1 cellular context compared by ENCODE assay signal in genomic region chr9:71781391-71781790, GRCh38.
A peak's percentile ranks its signal among the peaks of the same experiment; 100 is the strongest.
TF ChIP-seq lines count a peak whose summit lies in the region.

No MANE protein-coding gene starts in this region.

TF ChIP-seq in GM12878, 131 proteins besides CTCF, POLR2A, EP300 and RAD21 (continued from another document):
- TF ChIP-seq MYC (IDR thresholded peaks at IDR 0.05; ENCODE audit: insufficient read depth, insufficient read length, insufficient replicate concordance, low read length, severe bottlenecking): no peak
- TF ChIP-seq, protein P1, sequence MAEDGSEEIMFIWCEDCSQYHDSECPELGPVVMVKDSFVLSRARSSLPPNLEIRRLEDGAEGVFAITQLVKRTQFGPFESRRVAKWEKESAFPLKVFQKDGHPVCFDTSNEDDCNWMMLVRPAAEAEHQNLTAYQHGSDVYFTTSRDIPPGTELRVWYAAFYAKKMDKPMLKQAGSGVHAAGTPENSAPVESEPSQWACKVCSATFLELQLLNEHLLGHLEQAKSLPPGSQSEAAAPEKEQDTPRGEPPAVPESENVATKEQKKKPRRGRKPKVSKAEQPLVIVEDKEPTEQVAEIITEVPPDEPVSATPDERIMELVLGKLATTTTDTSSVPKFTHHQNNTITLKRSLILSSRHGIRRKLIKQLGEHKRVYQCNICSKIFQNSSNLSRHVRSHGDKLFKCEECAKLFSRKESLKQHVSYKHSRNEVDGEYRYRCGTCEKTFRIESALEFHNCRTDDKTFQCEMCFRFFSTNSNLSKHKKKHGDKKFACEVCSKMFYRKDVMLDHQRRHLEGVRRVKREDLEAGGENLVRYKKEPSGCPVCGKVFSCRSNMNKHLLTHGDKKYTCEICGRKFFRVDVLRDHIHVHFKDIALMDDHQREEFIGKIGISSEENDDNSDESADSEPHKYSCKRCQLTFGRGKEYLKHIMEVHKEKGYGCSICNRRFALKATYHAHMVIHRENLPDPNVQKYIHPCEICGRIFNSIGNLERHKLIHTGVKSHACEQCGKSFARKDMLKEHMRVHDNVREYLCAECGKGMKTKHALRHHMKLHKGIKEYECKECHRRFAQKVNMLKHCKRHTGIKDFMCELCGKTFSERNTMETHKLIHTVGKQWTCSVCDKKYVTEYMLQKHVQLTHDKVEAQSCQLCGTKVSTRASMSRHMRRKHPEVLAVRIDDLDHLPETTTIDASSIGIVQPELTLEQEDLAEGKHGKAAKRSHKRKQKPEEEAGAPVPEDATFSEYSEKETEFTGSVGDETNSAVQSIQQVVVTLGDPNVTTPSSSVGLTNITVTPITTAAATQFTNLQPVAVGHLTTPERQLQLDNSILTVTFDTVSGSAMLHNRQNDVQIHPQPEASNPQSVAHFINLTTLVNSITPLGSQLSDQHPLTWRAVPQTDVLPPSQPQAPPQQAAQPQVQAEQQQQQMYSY (CRISPR knock-in tag; IDR thresholded peaks at IDR 0.05): no peak
- 0 out of 2 replicates have a peak, but pooled peaks have one; percentile 16 for TF ChIP-seq ZNF384 (IDR thresholded peaks at IDR 0.05; ENCODE audit: borderline replicate concordance, low read depth, low read length)
- no peak for TF ChIP-seq SP1 (IDR thresholded peaks at IDR 0.05; ENCODE audit: low read depth, low read length)
- no peak for TF ChIP-seq NFXL1 (IDR thresholded peaks at IDR 0.05; ENCODE audit: borderline replicate concordance)
- 0 out of 2 replicates have a peak, but pooled peaks have one; percentile 19 for TF ChIP-seq NR2F1 (conservative IDR thresholded peaks at IDR 0.05)
- TF ChIP-seq WRNIP1 (IDR thresholded peaks at IDR 0.05; ENCODE audit: borderline replicate concordance, low read depth, low read length): no peak
- TF ChIP-seq POU2F2 (IDR thresholded peaks at IDR 0.05; ENCODE audit: borderline replicate concordance, low read depth, low read length): 0 out of 3 replicates have a peak, but pooled peaks have one; percentile 8
- no peak for TF ChIP-seq TCF7 (IDR thresholded peaks at IDR 0.05; ENCODE audit: borderline replicate concordance)
- no peak for TF ChIP-seq RAD51 (IDR thresholded peaks at IDR 0.05)
- TF ChIP-seq, protein P2, sequence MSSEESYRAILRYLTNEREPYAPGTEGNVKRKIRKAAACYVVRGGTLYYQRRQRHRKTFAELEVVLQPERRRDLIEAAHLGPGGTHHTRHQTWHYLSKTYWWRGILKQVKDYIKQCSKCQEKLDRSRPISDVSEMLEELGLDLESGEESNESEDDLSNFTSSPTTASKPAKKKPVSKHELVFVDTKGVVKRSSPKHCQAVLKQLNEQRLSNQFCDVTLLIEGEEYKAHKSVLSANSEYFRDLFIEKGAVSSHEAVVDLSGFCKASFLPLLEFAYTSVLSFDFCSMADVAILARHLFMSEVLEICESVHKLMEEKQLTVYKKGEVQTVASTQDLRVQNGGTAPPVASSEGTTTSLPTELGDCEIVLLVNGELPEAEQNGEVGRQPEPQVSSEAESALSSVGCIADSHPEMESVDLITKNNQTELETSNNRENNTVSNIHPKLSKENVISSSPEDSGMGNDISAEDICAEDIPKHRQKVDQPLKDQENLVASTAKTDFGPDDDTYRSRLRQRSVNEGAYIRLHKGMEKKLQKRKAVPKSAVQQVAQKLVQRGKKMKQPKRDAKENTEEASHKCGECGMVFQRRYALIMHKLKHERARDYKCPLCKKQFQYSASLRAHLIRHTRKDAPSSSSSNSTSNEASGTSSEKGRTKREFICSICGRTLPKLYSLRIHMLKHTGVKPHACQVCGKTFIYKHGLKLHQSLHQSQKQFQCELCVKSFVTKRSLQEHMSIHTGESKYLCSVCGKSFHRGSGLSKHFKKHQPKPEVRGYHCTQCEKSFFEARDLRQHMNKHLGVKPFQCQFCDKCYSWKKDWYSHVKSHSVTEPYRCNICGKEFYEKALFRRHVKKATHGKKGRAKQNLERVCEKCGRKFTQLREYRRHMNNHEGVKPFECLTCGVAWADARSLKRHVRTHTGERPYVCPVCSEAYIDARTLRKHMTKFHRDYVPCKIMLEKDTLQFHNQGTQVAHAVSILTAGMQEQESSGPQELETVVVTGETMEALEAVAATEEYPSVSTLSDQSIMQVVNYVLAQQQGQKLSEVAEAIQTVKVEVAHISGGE (CRISPR knock-in tag; IDR thresholded peaks at IDR 0.05): no peak
- no peak for TF ChIP-seq KDM1A (IDR thresholded peaks at IDR 0.05; ENCODE audit: borderline replicate concordance)
- TF ChIP-seq SMC3 (IDR thresholded peaks at IDR 0.05; ENCODE audit: borderline replicate concordance, low read length): no peak
- TF ChIP-seq JUND (IDR thresholded peaks at IDR 0.05; ENCODE audit: low read depth, low read length): no peak
